Comparison of ENCODE assay signal across 22 cellular contexts in the genomic region with DNA sequence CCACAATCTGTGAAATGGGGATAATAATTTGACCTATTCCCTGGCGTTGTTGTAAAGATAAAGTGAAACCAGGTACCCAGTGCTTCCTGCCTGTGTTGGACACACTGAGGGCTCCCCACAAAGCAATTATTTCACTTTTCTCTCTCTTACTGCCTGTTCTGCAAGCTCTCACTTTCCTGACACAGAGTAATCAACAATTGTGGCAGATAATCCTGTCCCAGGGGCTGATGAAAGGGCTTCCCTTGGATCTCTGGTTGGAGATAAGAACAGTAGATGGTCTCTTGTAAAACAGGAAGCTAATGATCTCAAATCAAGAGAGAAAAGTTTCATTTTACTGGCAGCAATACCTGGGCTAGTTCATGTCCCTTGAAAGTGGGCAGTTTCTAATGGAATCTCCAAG.
"Had no signal": no experiment of that assay in that cellular context is flagged by ENCODE, and none has a peak within 500 bp of the region (broad histone marks: within the 10 kb centered on the region; RNA-seq: fewer than 3 reads in every experiment).

No MANE protein-coding gene starts in this region.

- DNase-seq: hypothalamus; immature natural killer cell; left ventricle myocardium inferior; naive thymus-derived CD8-positive, alpha-beta T cell; ovary; right lobe of liver; stimulated activated CD4-positive, alpha-beta T cell treated with anti-CD3 and anti-CD28 coated beads, Interleukin-1b, Interleukin-23, amount 100 ng/mL, for 48 hours; stimulated activated CD4-positive, alpha-beta T cell treated with anti-CD3 and anti-CD28 coated beads, Interleukin-2, amount 100 ng/mL, for 48 hours; stimulated activated CD4-positive, alpha-beta T cell treated with anti-CD3 and anti-CD28 coated beads, Interleukin-4, amount 100 ng/mL, for 4 hours; stimulated activated CD8-positive, alpha-beta memory T cell treated with anti-CD3 and anti-CD28 coated beads, Interleukin-4, amount 100 ng/mL, for 48 hours; stimulated activated naive CD4-positive, alpha-beta T cell treated with Interleukin-2 at 50 U/mL for 16 hours; stimulated activated naive CD8-positive, alpha-beta T cell treated with anti-CD3 and anti-CD28 coated beads, Interleukin-15, amount 100 ng/mL, for 72 hours; substantia nigra; upper lobe of left lung had no signal

- H3K4me1 ChIP-seq: left ventricle myocardium inferior, right atrium auricular region, right lobe of liver, tibial nerve, upper lobe of left lung, vagina had no signal

- H3K27ac Mint-ChIP-seq: immature natural killer cell; naive thymus-derived CD8-positive, alpha-beta T cell; nephron; progenitor cell of endocrine pancreas; stimulated activated memory B cell treated with anti-CD40 and anti-IgM and Interleukin-4, amounts not matched to agents 10 μg/mL and 1 μg/mL and 100 μg/mL, for 72 hours; stimulated activated naive CD8-positive, alpha-beta T cell treated with anti-CD3 and anti-CD28 coated beads, Interleukin-15, amount 100 ng/mL, for 72 hours had no signal

- H3K36me3 Mint-ChIP-seq: immature natural killer cell; naive thymus-derived CD8-positive, alpha-beta T cell; stimulated activated memory B cell treated with anti-CD40 and anti-IgM and Interleukin-4, amounts not matched to agents 10 μg/mL and 1 μg/mL and 100 μg/mL, for 72 hours had no signal

- H3K36me3 ChIP-seq: left ventricle myocardium inferior, ovary, right atrium auricular region, right lobe of liver, tibial nerve, upper lobe of left lung, vagina had no signal

- H3K27ac ChIP-seq: left ventricle myocardium inferior, ovary, right atrium auricular region, right lobe of liver, tibial nerve, upper lobe of left lung, vagina had no signal

- H3K9me3 Mint-ChIP-seq: nephron had no signal

- H3K27me3 Mint-ChIP-seq: naive thymus-derived CD8-positive, alpha-beta T cell; progenitor cell of endocrine pancreas; stimulated activated memory B cell treated with anti-CD40 and anti-IgM and Interleukin-4, amounts not matched to agents 10 μg/mL and 1 μg/mL and 100 μg/mL, for 72 hours; stimulated activated naive CD8-positive, alpha-beta T cell treated with anti-CD3 and anti-CD28 coated beads, Interleukin-15, amount 100 ng/mL, for 72 hours had no signal

- H3K4me3 ChIP-seq: left ventricle myocardium inferior, lung, ovary, right atrium auricular region, right lobe of liver, smooth muscle cell, tibial nerve, upper lobe of left lung, vagina had no signal

- H3K9me3 ChIP-seq: right atrium auricular region, right lobe of liver, tibial nerve, upper lobe of left lung, vagina had no signal

- H3K27me3 ChIP-seq: ovary, right atrium auricular region, right lobe of liver, tibial nerve, upper lobe of left lung, vagina had no signal

- H3K4me3 Mint-ChIP-seq: immature natural killer cell; naive thymus-derived CD8-positive, alpha-beta T cell; nephron; stimulated activated memory B cell treated with anti-CD40 and anti-IgM and Interleukin-4, amounts not matched to agents 10 μg/mL and 1 μg/mL and 100 μg/mL, for 72 hours; stimulated activated naive CD8-positive, alpha-beta T cell treated with anti-CD3 and anti-CD28 coated beads, Interleukin-15, amount 100 ng/mL, for 72 hours had no signal

- H3K4me1 Mint-ChIP-seq: immature natural killer cell; naive thymus-derived CD8-positive, alpha-beta T cell; stimulated activated memory B cell treated with anti-CD40 and anti-IgM and Interleukin-4, amounts not matched to agents 10 μg/mL and 1 μg/mL and 100 μg/mL, for 72 hours; stimulated activated naive CD8-positive, alpha-beta T cell treated with anti-CD3 and anti-CD28 coated beads, Interleukin-15, amount 100 ng/mL, for 72 hours had no signal

- ATAC-seq: naive thymus-derived CD8-positive, alpha-beta T cell; right lobe of liver; stimulated activated memory B cell treated with anti-CD40 and anti-IgM and Interleukin-4, amounts not matched to agents 10 μg/mL and 1 μg/mL and 100 μg/mL, for 72 hours; stimulated activated naive CD8-positive, alpha-beta T cell treated with anti-CD3 and anti-CD28 coated beads, Interleukin-15, amount 100 ng/mL, for 72 hours had no signal
